ENCODE assay signal across 12 cellular contexts in genomic region chr10:96416643-96417042, GRCh38. TPM values are rescaled to one million over a fixed set of nuclear protein-coding genes. Genes with fewer than 3 reads are reported as not detected.
DNase-seq lines count a peak whose midpoint lies in the region; TF ChIP-seq lines count a peak whose summit lies in the region.
"Had no signal": no experiment of that assay in that cellular context is flagged by ENCODE, and none has a peak within 500 bp of the region (broad histone marks: within the 10 kb centered on the region; RNA-seq: fewer than 3 reads in every experiment).

No MANE protein-coding gene starts in this region.

- intact Hi-C loops in OCI-LY7 (cut with micrococcal nuclease; ENCODE audit: unreplicated experiment) = no loop called here

- no peaks in the 10 kb centered on the region for H3K9me2 ChIP-seq in OCI-LY7 (ENCODE audit: insufficient read depth, low read length)

- CTCF ChIA-PET in OCI-LY7 (lab: Charles Lee; ENCODE audit: unreplicated experiment) = no interaction called here

- no peak overlapping the region for H3K4me3 ChIP-seq in OCI-LY7 (ENCODE audit: low read depth, low read length, poor library complexity, severe bottlenecking)
- H3K4me3 ChIP-seq: Peyer's patch had no signal

- H3K4me2 ChIP-seq in OCI-LY7 (ENCODE audit: low read length) = no peak overlapping the region

- TF ChIP-seq CTCF in type B pancreatic cell (conservative IDR thresholded peaks at IDR 0.05) (no peak), OCI-LY7 (conservative IDR thresholded peaks at IDR 0.05; ENCODE audit: low read length) (no peak)

- POLR2A ChIA-PET in OCI-LY7 (lab: Charles Lee) = interaction anchor here (0.7 to 1.2 kb wide), 2 partner anchors 10 to 14 kb away, joined by 3 to 4 read pairs; no protein-coding TSS in a partner anchor

- H3K36me3 Mint-ChIP-seq in type B pancreatic cell = no peaks in the 10 kb centered on the region

- H3K27ac Mint-ChIP-seq in type B pancreatic cell = no peak overlapping the region
- H3K27ac Mint-ChIP-seq: activated naive CD8-positive, alpha-beta T cell treated with anti-CD3 and anti-CD28 coated beads, Interleukin-2, amount 50 U/mL, for 24 hours; stimulated activated naive CD8-positive, alpha-beta T cell treated with anti-CD3 and anti-CD28 coated beads, Interleukin-15, Interleukin-2, amounts not matched to agents 100 ng/mL and 50 ng/mL, for 24 hours had no signal

- no peaks in the 10 kb centered on the region for H4K20me1 ChIP-seq in OCI-LY7 (ENCODE audit: insufficient read depth, low read length)

- H3K27me3 Mint-ChIP-seq in type B pancreatic cell = peaks cover 23% of the 10 kb centered on the region

- BruUV-seq in OCI-LY7 (replicated peaks; lab: Mats Ljungman, UMichigan) = no TSS peak

- peak overlapping the region; percentile 46 for H3K4me3 Mint-ChIP-seq in type B pancreatic cell
- H3K4me3 Mint-ChIP-seq: activated naive CD8-positive, alpha-beta T cell treated with anti-CD3 and anti-CD28 coated beads, Interleukin-2, amount 50 U/mL, for 24 hours; stimulated activated naive CD8-positive, alpha-beta T cell treated with anti-CD3 and anti-CD28 coated beads, Interleukin-15, Interleukin-2, amounts not matched to agents 100 ng/mL and 50 ng/mL, for 24 hours had no signal

- H3K9me3 Mint-ChIP-seq in type B pancreatic cell = no peaks in the 10 kb centered on the region
- H3K9me3 Mint-ChIP-seq: activated naive CD8-positive, alpha-beta T cell treated with anti-CD3 and anti-CD28 coated beads, Interleukin-2, amount 50 U/mL, for 24 hours; stimulated activated naive CD8-positive, alpha-beta T cell treated with anti-CD3 and anti-CD28 coated beads, Interleukin-15, Interleukin-2, amounts not matched to agents 100 ng/mL and 50 ng/mL, for 24 hours had no signal

- DNase-seq in fibroblast of gingiva (ENCODE audit: low read depth) (peak; percentile 19), midbrain (lab: John Stamatoyannopoulos, UW) (peak; percentile 25), type B pancreatic cell (ENCODE audit: extremely low spot score, unreplicated experiment) (no peak), NCI-H446 (lab: John Stamatoyannopoulos, UW) (no peak), GM19240 (ENCODE audit: insufficient read length, low spot score) (no peak), OCI-LY7 (ENCODE audit: low spot score) (no peak)
- DNase-seq: activated naive CD8-positive, alpha-beta T cell treated with anti-CD3 and anti-CD28 coated beads, Interleukin-2, amount 50 U/mL, for 24 hours; Peyer's patch; stimulated activated CD4-positive, alpha-beta T cell treated with anti-CD3 and anti-CD28 coated beads, Interleukin-2, amount 100 ng/mL, for 48 hours had no signal

- no peak overlapping the region for H3K27ac ChIP-seq in OCI-LY7 (ENCODE audit: low read depth, low read length, poor library complexity, severe bottlenecking)
- H3K27ac ChIP-seq: neutrophil, Peyer's patch had no signal

- no peaks in the 10 kb centered on the region for H3K9me3 ChIP-seq in OCI-LY7 (ENCODE audit: low read length)
- H3K9me3 ChIP-seq: neutrophil, Peyer's patch had no signal

- no peak overlapping the region for H2AFZ ChIP-seq in OCI-LY7 (ENCODE audit: low read length)

- H3K4me1 ChIP-seq in OCI-LY7 (ENCODE audit: insufficient read depth, low read length, poor library complexity, severe bottlenecking) = no peaks in the 10 kb centered on the region
- H3K4me1 ChIP-seq: Peyer's patch had no signal

- H3K79me2 ChIP-seq in OCI-LY7 (ENCODE audit: insufficient read depth, low read depth, low read length) = no peaks in the 10 kb centered on the region

- H3K4me1 Mint-ChIP-seq in type B pancreatic cell (ENCODE audit: unreplicated experiment) = peaks cover 17% of the 10 kb centered on the region
- H3K4me1 Mint-ChIP-seq: activated naive CD8-positive, alpha-beta T cell treated with anti-CD3 and anti-CD28 coated beads, Interleukin-2, amount 50 U/mL, for 24 hours had no signal

- H3K36me3 ChIP-seq in OCI-LY7 (ENCODE audit: insufficient read depth, low read length) = no peaks in the 10 kb centered on the region
- H3K36me3 ChIP-seq: neutrophil, Peyer's patch had no signal

TF ChIP-seq in PFSK-1, 5 proteins besides CTCF, POLR2A, EP300 and RAD21:
- TF ChIP-seq FOXP2 (optimal IDR thresholded peaks at IDR 0.05; ENCODE audit: borderline replicate concordance, extremely low read depth, extremely low read length, insufficient read depth) (peak; percentile 89), SIN3A (IDR thresholded peaks at IDR 0.05; ENCODE audit: borderline replicate concordance, insufficient read depth, low read length) (no peak; the same call in 1 of the 2 replicates), POLR2AphosphoS5 (IDR thresholded peaks at IDR 0.05; ENCODE audit: low read depth, low read length) (no peak)

RNA-seq across cellular contexts. Expression of gene OPALIN, which starts 57.8 kb away (rescaled TPM):
- not detected for polyA plus RNA-seq in PFSK-1 (2012; ENCODE audit: insufficient read length, low read depth)
- total RNA-seq in type B pancreatic cell (ENCODE audit: low replicate concordance) (not detected in 2 replicates), OCI-LY7 (2022) (not detected in 2 replicates)
- total RNA-seq in OCI-LY7 (2014; rRNA removed; shearing (Covaris generic)) = not detected in 2 replicates
- total RNA-seq: Peyer's patch had no signal

Comparison
In these comparisons a context has a peak if more than half of its experiments do, and no peak if none do; other contexts are left out.
1. DNase-seq: peak in fibroblast of gingiva (single experiment) and midbrain (single experiment); none in type B pancreatic cell (single experiment), NCI-H446 (0 of 2), GM19240 (single experiment) and OCI-LY7 (single experiment).